1 cellular context compared by ENCODE assay signal in genomic region chr17:54948380-54948779, GRCh38.
TF ChIP-seq lines count a peak whose summit lies in the region.

No MANE protein-coding gene starts in this region.

TF ChIP-seq in endothelial cell of umbilical vein, 7 proteins besides CTCF, POLR2A, EP300 and RAD21:
- no peak for TF ChIP-seq MYC (IDR thresholded peaks at IDR 0.05; ENCODE audit: low read depth, low read length)
- TF ChIP-seq MAX (IDR thresholded peaks at IDR 0.05; ENCODE audit: insufficient read depth, insufficient read length) = no peak
- peak; percentile 35 for TF ChIP-seq GATA2 (IDR thresholded peaks at IDR 0.05; ENCODE audit: insufficient read depth, insufficient read length, low read depth, low read length)
- TF ChIP-seq POLR2AphosphoS5 (IDR thresholded peaks at IDR 0.05; ENCODE audit: insufficient read depth, low read depth, low read length) = peak; percentile 70
- peak; percentile 27 for TF ChIP-seq JUN (IDR thresholded peaks at IDR 0.05; ENCODE audit: borderline replicate concordance, insufficient read depth, insufficient read length, low read depth)
- peak; percentile 89 for TF ChIP-seq FOS (IDR thresholded peaks at IDR 0.05; ENCODE audit: borderline replicate concordance, insufficient read depth, low read length)
- no peak for TF ChIP-seq EZH2 (IDR thresholded peaks at IDR 0.05; ENCODE audit: borderline replicate concordance, low read depth, low read length, severe bottlenecking)
